1 cellular context compared by ENCODE assay signal in the genomic region with DNA sequence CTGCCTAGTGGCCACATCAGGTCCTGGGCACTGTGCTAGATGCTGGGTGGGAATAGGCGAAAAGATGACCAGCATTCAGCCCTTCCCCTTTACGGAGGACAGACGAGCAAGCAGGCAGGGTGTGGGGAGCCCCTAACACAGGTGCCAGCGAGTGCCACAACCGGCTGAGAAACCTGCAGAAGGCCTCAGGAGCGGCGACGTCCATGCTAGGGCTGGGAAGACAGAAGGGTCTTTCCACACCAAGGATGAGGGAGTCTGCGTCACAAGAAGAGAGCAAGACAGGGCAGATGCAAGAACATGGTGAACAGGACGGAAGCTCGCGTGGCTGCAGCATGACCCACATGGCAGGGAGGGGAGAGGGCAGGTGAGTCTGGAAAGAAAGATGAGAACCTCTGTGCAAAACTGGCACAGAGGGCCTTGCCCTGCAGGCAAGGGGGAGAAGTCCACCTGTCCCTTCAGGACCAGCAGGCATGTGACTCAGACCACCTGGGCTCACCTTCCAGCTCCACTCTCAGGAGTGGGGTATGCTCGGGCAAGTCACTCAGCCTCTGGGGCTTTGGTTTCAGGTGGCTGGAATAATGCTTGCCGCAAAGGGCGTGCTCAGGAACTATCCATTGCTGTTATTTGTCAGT.
TF ChIP-seq lines count a peak whose summit lies in the region.

No MANE protein-coding gene starts in this region.

TF ChIP-seq in K562, 482 proteins besides CTCF, POLR2A, EP300 and RAD21:
- TF ChIP-seq, protein P1, sequence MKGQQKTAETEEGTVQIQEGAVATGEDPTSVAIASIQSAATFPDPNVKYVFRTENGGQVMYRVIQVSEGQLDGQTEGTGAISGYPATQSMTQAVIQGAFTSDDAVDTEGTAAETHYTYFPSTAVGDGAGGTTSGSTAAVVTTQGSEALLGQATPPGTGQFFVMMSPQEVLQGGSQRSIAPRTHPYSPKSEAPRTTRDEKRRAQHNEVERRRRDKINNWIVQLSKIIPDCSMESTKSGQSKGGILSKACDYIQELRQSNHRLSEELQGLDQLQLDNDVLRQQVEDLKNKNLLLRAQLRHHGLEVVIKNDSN (CRISPR knock-in tag; IDR thresholded peaks at IDR 0.05): peak; percentile 0; the same call in 1 of the 2 replicates
- no peak for TF ChIP-seq SAFB (IDR thresholded peaks at IDR 0.05; ENCODE audit: borderline replicate concordance, low read depth, low read length)
